ENCODE assay signal across 11 cellular contexts in genomic region chr15:93231261-93231939, GRCh38.
"Had no signal": no experiment of that assay in that cellular context is flagged by ENCODE, and none has a peak within 500 bp of the region (broad histone marks: within the 10 kb centered on the region; RNA-seq: fewer than 3 reads in every experiment).

No MANE protein-coding gene starts in this region.

- H3K4me3 Mint-ChIP-seq: activated CD8-positive, alpha-beta T cell treated with anti-CD3 and anti-CD28 coated beads for 36 hours; naive thymus-derived CD4-positive, alpha-beta T cell; T-helper 17 cell had no signal

- H3K4me1 ChIP-seq: parathyroid adenoma, tibial nerve had no signal

- H3K9me3 ChIP-seq: neutrophil, tibial nerve had no signal

- H3K79me2 ChIP-seq: parathyroid adenoma had no signal

- H3K4me3 ChIP-seq: tibial nerve had no signal

- DNase-seq: activated CD4-positive, alpha-beta T cell treated with anti-CD3 and anti-CD28 coated beads for 4 hours; activated CD8-positive, alpha-beta memory T cell treated with anti-CD3 and anti-CD28 coated beads, Interleukin-2, amount 50 U/mL, for 48 hours; activated CD8-positive, alpha-beta T cell treated with anti-CD3 and anti-CD28 coated beads for 36 hours; naive thymus-derived CD4-positive, alpha-beta T cell; stimulated activated CD4-positive, alpha-beta T cell treated with anti-CD3 and anti-CD28 coated beads, Interleukin-12 subunit alpha, Interleukin-12 subunit beta, amount 100 ng/mL, for 4 hours; stimulated activated CD4-positive, alpha-beta T cell treated with anti-CD3 and anti-CD28 coated beads, Interleukin-2, amount 100 ng/mL, for 24 hours; T-helper 17 cell had no signal

- H3K27me3 ChIP-seq: neutrophil, tibial nerve had no signal

- H3K9ac ChIP-seq: parathyroid adenoma had no signal

- H3K27ac ChIP-seq: neutrophil, parathyroid adenoma, tibial nerve had no signal

- H3K36me3 Mint-ChIP-seq: naive thymus-derived CD4-positive, alpha-beta T cell had no signal

- H2AFZ ChIP-seq: parathyroid adenoma had no signal

- H3K36me3 ChIP-seq: neutrophil, tibial nerve had no signal

- H3K9me3 Mint-ChIP-seq: activated CD8-positive, alpha-beta T cell treated with anti-CD3 and anti-CD28 coated beads for 36 hours had no signal

- ATAC-seq: activated CD8-positive, alpha-beta T cell treated with anti-CD3 and anti-CD28 coated beads for 36 hours; left lobe of liver; naive thymus-derived CD4-positive, alpha-beta T cell; T-helper 17 cell had no signal
